ENCODE assay signal across 10 cellular contexts in genomic region chr20:13492001-13492480, GRCh38.
DNase-seq lines count a peak whose midpoint lies in the region; ATAC-seq and TF ChIP-seq lines count a peak whose summit lies in the region.
"Had no signal": no experiment of that assay in that cellular context is flagged by ENCODE, and none has a peak within 500 bp of the region (broad histone marks: within the 10 kb centered on the region; RNA-seq: fewer than 3 reads in every experiment).

No MANE protein-coding gene starts in this region.

- no peak overlapping the region for H3K4me3 Mint-ChIP-seq in naive thymus-derived CD8-positive, alpha-beta T cell
- H3K4me3 Mint-ChIP-seq: nephron had no signal

- H3K27ac ChIP-seq in mesendoderm (ENCODE audit: low read depth, low read length), result no peak overlapping the region
- H3K27ac ChIP-seq: BLaER1 treated with 17β-estradiol and CSF1 and Interleukin-3, amounts not matched to agents 10 nM and 100 nM had no signal

- no peak overlapping the region for H3K4me3 ChIP-seq in epithelial cell of esophagus (ENCODE audit: low read length)
- no peak overlapping the region for H3K4me3 ChIP-seq in mesendoderm (ENCODE audit: low read length)
- H3K4me3 ChIP-seq: BLaER1 treated with 17β-estradiol and CSF1 and Interleukin-3, amounts not matched to agents 10 nM and 100 nM had no signal

- H2BK15ac ChIP-seq in mesendoderm (replicated peaks; ENCODE audit: low read depth), result no peak overlapping the region

- no peak overlapping the region for H3K9ac ChIP-seq in mesendoderm (ENCODE audit: low read length)
- H3K9ac ChIP-seq: BLaER1 treated with 17β-estradiol and CSF1 and Interleukin-3, amounts not matched to agents 10 nM and 100 nM had no signal

- no peak overlapping the region for H3K4ac ChIP-seq in mesendoderm (ENCODE audit: low read depth, low read length)

- H3K4me1 Mint-ChIP-seq in naive thymus-derived CD8-positive, alpha-beta T cell, result peaks cover 0 to 6% (median 4%) of the 10 kb centered on the region in 4 donors

- H2AK5ac ChIP-seq in mesendoderm (ENCODE audit: low read length), result no peak overlapping the region

- H3K79me2 ChIP-seq in mesendoderm (ENCODE audit: control insufficient read depth, insufficient read depth, low read length), result no peaks in the 10 kb centered on the region

- H3K79me1 ChIP-seq in mesendoderm (ENCODE audit: low read length), result no peaks in the 10 kb centered on the region

- no peaks in the 10 kb centered on the region for H3K36me3 ChIP-seq in mesendoderm (ENCODE audit: control insufficient read depth, insufficient read depth, low read length)

- POLR2A ChIA-PET in naive thymus-derived CD8-positive, alpha-beta T cell (lab: Charles Lee), result no interaction called here

- H3K18ac ChIP-seq in mesendoderm (ENCODE audit: low read length), result no peak overlapping the region

- no peaks in the 10 kb centered on the region for H3K27me3 ChIP-seq in mesendoderm (ENCODE audit: insufficient read depth, low read length, poor library complexity)
- H3K27me3 ChIP-seq: BLaER1 treated with 17β-estradiol and CSF1 and Interleukin-3, amounts not matched to agents 10 nM and 100 nM had no signal

- intact Hi-C loops in Right ventricle myocardium inferior (cut with DNase I) (loop anchor here (5.0 kb wide), 1 partner anchor 50 kb away; no protein-coding TSS in a partner anchor), cardiac septum (cut with DNase I) (no loop called here)

- no peak for DNase-seq in Right ventricle myocardium inferior (ENCODE audit: missing footprints)
- DNase-seq in cardiac septum (ENCODE audit: low spot score), result no peak
- peak; percentile 77 for DNase-seq in epithelial cell of esophagus (ENCODE audit: low read depth)
- peak; percentile 88 for DNase-seq in mesendoderm
- DNase-seq in OCI-M1 (lab: John Stamatoyannopoulos, UW), result no peak
- DNase-seq in naive thymus-derived CD8-positive, alpha-beta T cell, result no peak
- DNase-seq in stimulated activated CD4-positive, alpha-beta T cell treated with anti-CD3 and anti-CD28 coated beads, Interleukin-12 subunit alpha, Interleukin-12 subunit beta, amount 100 ng/mL, for 4 hours, result no peak

- H3K36me3 Mint-ChIP-seq in naive thymus-derived CD8-positive, alpha-beta T cell, result peaks cover 6 to 29% (median 14%) of the 10 kb centered on the region in 3 donors

- no peak overlapping the region for H3K56ac ChIP-seq in mesendoderm (ENCODE audit: low read length)

- no peaks in the 10 kb centered on the region for H3K27me3 Mint-ChIP-seq in naive thymus-derived CD8-positive, alpha-beta T cell

- H2BK5ac ChIP-seq in mesendoderm (ENCODE audit: low read length), result no peak overlapping the region

- no peak overlapping the region for H4K8ac ChIP-seq in mesendoderm (ENCODE audit: low read depth, low read length)

- peaks cover 8% of the 10 kb centered on the region for H3K4me1 ChIP-seq in mesendoderm (ENCODE audit: control insufficient read depth, low read depth, low read length)
- H3K4me1 ChIP-seq: BLaER1 treated with 17β-estradiol and CSF1 and Interleukin-3, amounts not matched to agents 10 nM and 100 nM had no signal

- H4K5ac ChIP-seq in mesendoderm (ENCODE audit: low read length), result no peak overlapping the region

- H2BK120ac ChIP-seq in mesendoderm (ENCODE audit: low read depth, low read length), result no peak overlapping the region

- no CpG with 5 or more reads among the region's 3 CpGs for WGBS in mesendoderm (ENCODE audit: extremely low coverage, insufficient coverage, low lambda C conversion rate)

- no peak overlapping the region for H3K27ac Mint-ChIP-seq in naive thymus-derived CD8-positive, alpha-beta T cell

- H3K23ac ChIP-seq in mesendoderm (ENCODE audit: low read length), result no peak overlapping the region

- H3K4me2 ChIP-seq in mesendoderm (ENCODE audit: low read length), result no peak overlapping the region
- H3K4me2 ChIP-seq: BLaER1 treated with 17β-estradiol and CSF1 and Interleukin-3, amounts not matched to agents 10 nM and 100 nM had no signal

- peak; percentile 96 for ATAC-seq in Right ventricle myocardium inferior
- no peak for ATAC-seq in naive thymus-derived CD8-positive, alpha-beta T cell
- ATAC-seq in GM19324 (IDR thresholded peaks at IDR 0.05; ENCODE audit: low FRiP score, unreplicated experiment), result no peak

- TF ChIP-seq CTCF in epithelial cell of esophagus (IDR thresholded peaks at IDR 0.05; ENCODE audit: insufficient read depth, low read depth, low read length, missing control alignments), result peak; percentile 12

- H3K9me3 Mint-ChIP-seq in naive thymus-derived CD8-positive, alpha-beta T cell, result peaks cover 0 to 5% (median 1%) of the 10 kb centered on the region in 9 donors

Comparison
In these comparisons a context has a peak if more than half of its experiments do, and no peak if none do; other contexts are left out.
1. DNase-seq: peak in epithelial cell of esophagus (single experiment) and mesendoderm (single experiment); none in Right ventricle myocardium inferior (single experiment), cardiac septum (single experiment), OCI-M1 (single experiment), naive thymus-derived CD8-positive, alpha-beta T cell (0 of 10) and stimulated activated CD4-positive, alpha-beta T cell treated with anti-CD3 and anti-CD28 coated beads, Interleukin-12 subunit alpha, Interleukin-12 subunit beta, amount 100 ng/mL, for 4 hours (single experiment).